10 cellular contexts compared by ENCODE assay signal in the genomic region with DNA sequence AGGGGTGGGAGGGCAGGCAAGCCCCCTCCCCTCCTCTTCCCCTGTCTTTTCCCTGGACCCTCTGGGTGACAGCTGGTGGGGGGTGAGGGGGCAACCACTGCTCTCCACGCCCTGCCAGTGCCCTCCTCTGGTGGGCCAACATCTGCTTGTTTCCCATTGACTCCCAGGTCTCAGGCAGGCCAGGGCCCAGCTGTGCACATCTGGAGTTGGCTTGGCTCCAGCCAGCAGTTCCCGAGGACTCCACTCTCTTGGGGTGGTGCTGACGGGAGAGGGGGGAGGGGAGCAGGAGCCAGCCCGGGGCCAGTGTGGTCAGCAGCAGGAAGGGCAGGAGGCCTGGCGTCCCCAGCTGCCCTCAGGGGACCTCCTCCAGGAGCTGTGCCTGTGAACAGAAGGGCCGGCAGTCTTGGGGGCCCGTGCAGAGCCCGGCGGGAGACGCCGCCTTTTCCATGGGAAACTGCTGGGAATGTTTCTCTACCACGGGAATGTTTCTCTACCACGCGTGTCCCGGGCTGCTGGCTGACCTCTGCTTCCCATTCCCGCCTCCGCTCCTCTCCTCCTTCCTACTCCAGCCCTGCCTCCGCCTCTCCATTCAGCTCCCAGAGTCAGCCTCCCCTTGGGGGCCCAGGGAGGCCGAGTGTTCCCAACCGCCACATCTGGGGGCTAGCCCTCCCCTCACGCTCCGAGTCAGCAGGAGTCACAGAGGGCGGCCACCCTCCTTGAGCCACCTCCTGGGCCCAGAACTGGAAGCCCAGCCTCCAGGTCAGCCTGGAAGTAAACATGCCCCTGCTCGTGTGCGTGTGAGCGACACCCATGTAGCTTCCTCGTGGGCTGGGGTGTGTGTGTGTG. TPM values are rescaled to one million over a fixed set of nuclear protein-coding genes. Genes with fewer than 3 reads are reported as not detected.
A peak's percentile ranks its signal among the peaks of the same experiment; 100 is the strongest.
DNase-seq lines count a peak whose midpoint lies in the region; TF ChIP-seq lines count a peak whose summit lies in the region.
"Had no signal": no experiment of that assay in that cellular context is flagged by ENCODE, and none has a peak within 500 bp of the region (broad histone marks: within the 10 kb centered on the region; RNA-seq: fewer than 3 reads in every experiment).

No MANE protein-coding gene starts in this region.

- 0 out of 22 replicates have a peak, but pooled peaks cover 0 to 9% (median 0%) of the 10 kb centered on the region in 11 experiments for H3K27me3 ChIP-seq in BLaER1 treated with 17β-estradiol and CSF1 and Interleukin-3, amounts not matched to agents 10 nM and 100 nM

- no peaks in the 10 kb centered on the region for H3K9me3 Mint-ChIP-seq in osteocyte (ENCODE audit: unreplicated experiment)

- H3K4me3 ChIP-seq in BLaER1 treated with 17β-estradiol and CSF1 and Interleukin-3, amounts not matched to agents 10 nM and 100 nM: peak overlapping the region in 1 of 10 experiments; percentile 5; a peak in 3 of 20 replicates

- no peaks in the 10 kb centered on the region for H4K20me1 ChIP-seq in BLaER1 treated with 17β-estradiol and CSF1 and Interleukin-3, amounts not matched to agents 10 nM and 100 nM

- H3K4me1 Mint-ChIP-seq in osteocyte (ENCODE audit: unreplicated experiment): peaks cover 60% of the 10 kb centered on the region

- DNase-seq in SK-MEL-5 (ENCODE audit: low read depth, low spot score) (peak; percentile 93), fibroblast of the conjunctiva (ENCODE audit: low read depth) (peak; percentile 81), osteocyte (ENCODE audit: extremely low spot score, unreplicated experiment) (peak; percentile 91), NCI-H187 treated with DMSO at 0.1 percent for 48 hours (lab: John Stamatoyannopoulos, UW) (no peak), KG1 (lab: John Stamatoyannopoulos, UW) (no peak), NCI-H1417 (lab: John Stamatoyannopoulos, UW) (no peak), NCI-H524 treated with DMSO at 0.1 percent for 48 hours (lab: John Stamatoyannopoulos, UW) (no peak)
- DNase-seq: SW 1271 had no signal

- peak overlapping the region; percentile 98 for H3K27ac Mint-ChIP-seq in osteocyte (ENCODE audit: unreplicated experiment)

- no peaks in the 10 kb centered on the region for H3K36me3 ChIP-seq in BLaER1 treated with 17β-estradiol and CSF1 and Interleukin-3, amounts not matched to agents 10 nM and 100 nM

- in situ Hi-C loops in SK-MEL-5 (cut with HindIII; ENCODE audit: low pct_unique_long_range_greater_than_20kb, low sequenced_read_pairs): no loop called here

- no peaks in the 10 kb centered on the region for H3K36me3 Mint-ChIP-seq in osteocyte (ENCODE audit: unreplicated experiment)

- H3K27ac ChIP-seq in BLaER1 treated with 17β-estradiol and CSF1 and Interleukin-3, amounts not matched to agents 10 nM and 100 nM: peak overlapping the region; percentile 77 to 95 (median 83)

- H3K4me3 Mint-ChIP-seq in osteocyte (ENCODE audit: unreplicated experiment): peak overlapping the region; percentile 47

- H3K4me1 ChIP-seq in BLaER1 treated with 17β-estradiol and CSF1 and Interleukin-3, amounts not matched to agents 10 nM and 100 nM: peaks cover 58 to 94% (median 86%) of the 10 kb centered on the region in 10 experiments

- no peak for TF ChIP-seq CTCF in osteocyte (IDR thresholded peaks at IDR 0.05)

- H3K9ac ChIP-seq in BLaER1 treated with 17β-estradiol and CSF1 and Interleukin-3, amounts not matched to agents 10 nM and 100 nM: peak overlapping the region; percentile 65 to 87 (median 73)

- H3K4me2 ChIP-seq in BLaER1 treated with 17β-estradiol and CSF1 and Interleukin-3, amounts not matched to agents 10 nM and 100 nM: peak overlapping the region; percentile 79 to 99 (median 93)

- no peaks in the 10 kb centered on the region for H3K9me3 ChIP-seq in BLaER1 treated with 17β-estradiol and CSF1 and Interleukin-3, amounts not matched to agents 10 nM and 100 nM (replicated peaks in 1 of 11)

- H3K27me3 Mint-ChIP-seq in osteocyte (ENCODE audit: unreplicated experiment): no peaks in the 10 kb centered on the region

RNA-seq across cellular contexts. Expression of a gene that starts 7.6 kb away (rescaled TPM):
- 122 TPM in 2 replicates for total RNA-seq in SK-MEL-5 (2014; rRNA removed; shearing (Covaris generic))
- polyA plus RNA-seq in SK-MEL-5 (2015; cell fraction: cytosol; rRNA removed): 107 and 128 TPM in 2 replicates
- 37.9 and 41.4 TPM in 2 replicates for polyA plus RNA-seq in SK-MEL-5 (2015; cell fraction: nucleus; rRNA removed)
- 8.6 and 9.1 TPM in 2 replicates for total RNA-seq in osteocyte

RNA-seq across cellular contexts. Expression of a gene that starts 10.0 kb away (rescaled TPM):
- total RNA-seq in SK-MEL-5 (2014; rRNA removed; shearing (Covaris generic)): 15.8 and 18.8 TPM in 2 replicates
- 12.2 and 13.3 TPM in 2 replicates for polyA plus RNA-seq in SK-MEL-5 (2015; cell fraction: cytosol; rRNA removed)
- polyA plus RNA-seq in SK-MEL-5 (2015; cell fraction: nucleus; rRNA removed): 32.9 and 49.6 TPM in 2 replicates
- total RNA-seq in osteocyte: 1.3 and 1.4 TPM in 2 replicates

RNA-seq across cellular contexts. Expression of a gene that starts 28.6 kb away (rescaled TPM):
- total RNA-seq in SK-MEL-5 (2014; rRNA removed; shearing (Covaris generic)): 25.0 and 28.6 TPM in 2 replicates
- 75.0 and 78.8 TPM in 2 replicates for polyA plus RNA-seq in SK-MEL-5 (2015; cell fraction: cytosol; rRNA removed)
- polyA plus RNA-seq in SK-MEL-5 (2015; cell fraction: nucleus; rRNA removed): 64.9 and 68.7 TPM in 2 replicates
- total RNA-seq in osteocyte: 14.5 and 17.5 TPM in 2 replicates
- polyA plus RNA-seq: neural cell had no signal

RNA-seq across cellular contexts. Expression of a gene that starts 55.8 kb away (rescaled TPM):
- 77.4 and 96.3 TPM in 2 replicates for total RNA-seq in SK-MEL-5 (2014; rRNA removed; shearing (Covaris generic))
- polyA plus RNA-seq in SK-MEL-5 (2015; cell fraction: cytosol; rRNA removed): 96.4 and 117 TPM in 2 replicates
- 76.4 and 135 TPM in 2 replicates for polyA plus RNA-seq in SK-MEL-5 (2015; cell fraction: nucleus; rRNA removed)
- total RNA-seq in osteocyte: 1.9 and 3.3 TPM in 2 replicates
- polyA plus RNA-seq: neural cell had no signal

Comparison
In these comparisons a context has a peak if more than half of its experiments do, and no peak if none do; other contexts are left out.
1. DNase-seq: peak in SK-MEL-5 (single experiment), fibroblast of the conjunctiva (single experiment) and osteocyte (single experiment); none in NCI-H187 treated with DMSO at 0.1 percent for 48 hours (single experiment), KG1 (single experiment), NCI-H1417 (0 of 3) and NCI-H524 treated with DMSO at 0.1 percent for 48 hours (single experiment).
2. RNA of a gene that starts 7.6 kb away (total RNA-seq): 122 TPM in SK-MEL-5; 8.6 to 9.1 TPM in osteocyte; every median in the first group is over 10 times any median in the second.